Comparison of ENCODE assay signal across 34 cellular contexts in the genomic region with DNA sequence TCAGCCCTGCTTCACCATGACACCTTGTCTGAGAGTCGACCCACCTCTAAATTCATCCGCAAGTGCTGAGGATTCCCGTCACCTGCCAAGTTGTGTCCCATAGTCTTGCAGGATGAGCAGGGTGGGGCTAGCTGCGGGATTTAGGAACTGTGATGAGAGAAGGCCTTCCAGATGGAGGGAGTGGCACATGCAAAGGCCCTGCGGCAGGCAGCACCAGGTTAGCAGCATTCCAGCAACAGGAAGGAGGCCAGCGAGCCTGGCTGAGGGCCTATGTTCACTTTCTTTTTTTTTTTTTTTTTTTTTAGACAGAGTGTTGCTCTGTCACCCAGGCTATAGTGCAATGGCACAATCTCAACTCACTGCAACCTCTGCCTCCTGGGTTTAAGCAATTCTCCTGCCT. TPM values are rescaled to one million over a fixed set of nuclear protein-coding genes. Genes with fewer than 3 reads are reported as not detected.
"Had no signal": no experiment of that assay in that cellular context is flagged by ENCODE, and none has a peak within 500 bp of the region (broad histone marks: within the 10 kb centered on the region; RNA-seq: fewer than 3 reads in every experiment).

No MANE protein-coding gene starts in this region.

- H3K36me3 Mint-ChIP-seq: activated CD8-positive, alpha-beta memory T cell treated with anti-CD3 and anti-CD28 coated beads, Interleukin-2, amount 10 ng/mL, durations not matched to agents 7 days and 5 days; activated naive CD4-positive, alpha-beta T cell treated with anti-CD3 and anti-CD28 coated beads, Interleukin-2, amount 50 U/mL, for 24 hours; activated naive CD8-positive, alpha-beta T cell treated with anti-CD3 and anti-CD28 coated beads, Interleukin-2, amount 10 ng/mL, durations not matched to agents 7 days and 5 days had no signal

- H3K9me3 ChIP-seq: ascending aorta, body of pancreas, SJCRH30 had no signal

- ATAC-seq: activated CD8-positive, alpha-beta memory T cell treated with anti-CD3 and anti-CD28 coated beads, Interleukin-2, amount 10 ng/mL, durations not matched to agents 7 days and 5 days; body of pancreas; Panc1 had no signal

- DNase-seq: activated CD4-positive, alpha-beta memory T cell treated with anti-CD3 and anti-CD28 coated beads, Interleukin-2, amount 10 ng/mL, durations not matched to agents 7 days and 5 days; activated CD4-positive, alpha-beta T cell treated with anti-CD3 and anti-CD28 coated beads for 1 hour; activated CD4-positive, alpha-beta T cell treated with anti-CD3 and anti-CD28 coated beads for 48 hours; activated CD4-positive, CD25-positive, alpha-beta regulatory T cell; activated CD8-positive, alpha-beta memory T cell treated with anti-CD3 and anti-CD28 coated beads for 24 hours; activated CD8-positive, alpha-beta memory T cell treated with anti-CD3 and anti-CD28 coated beads, Interleukin-2, amount 10 ng/mL, durations not matched to agents 7 days and 5 days; activated CD8-positive, alpha-beta memory T cell treated with anti-CD3 and anti-CD28 coated beads, Interleukin-2, amount 50 U/mL, for 48 hours; activated effector memory CD4-positive, alpha-beta T cell treated with Interleukin-2 at 50 U/mL for 16 hours; activated naive CD4-positive, alpha-beta T cell treated with Interleukin-2 at 50 U/mL for 16 hours; activated naive CD8-positive, alpha-beta T cell treated with anti-CD3 and anti-CD28 coated beads, Interleukin-2, amount 10 ng/mL, durations not matched to agents 7 days and 5 days; activated T-cell treated with anti-CD3 and anti-CD28 coated beads, Interleukin-2, amount 50 U/mL, for 48 hours; amygdala; body of pancreas; caudate nucleus; Kasumi-1; MM.1S; MV-4-11; NCI-H1092; NCI-H1436 treated with DMSO at 0.1 percent for 48 hours; NCI-H1694 treated with DMSO at 0.1 percent for 48 hours; NCI-H2029; NCI-H345; NCI-H524 treated with DMSO at 0.1 percent for 48 hours; SHP77; T1000; WERI-Rb-1 had no signal

- H3K36me3 ChIP-seq: SJCRH30, WERI-Rb-1 had no signal

- FAIRE-seq: bronchial epithelial cell had no signal

- H3K4me1 Mint-ChIP-seq: activated CD4-positive, alpha-beta memory T cell treated with anti-CD3 and anti-CD28 coated beads, Interleukin-2, amount 10 ng/mL, durations not matched to agents 7 days and 5 days; activated naive CD4-positive, alpha-beta T cell treated with anti-CD3 and anti-CD28 coated beads, Interleukin-2, amount 50 U/mL, for 24 hours had no signal

- H3K27ac Mint-ChIP-seq: activated CD4-positive, alpha-beta memory T cell treated with anti-CD3 and anti-CD28 coated beads, Interleukin-2, amount 10 ng/mL, durations not matched to agents 7 days and 5 days; activated CD8-positive, alpha-beta memory T cell treated with anti-CD3 and anti-CD28 coated beads, Interleukin-2, amount 10 ng/mL, durations not matched to agents 7 days and 5 days; activated naive CD4-positive, alpha-beta T cell treated with anti-CD3 and anti-CD28 coated beads, Interleukin-2, amount 50 U/mL, for 24 hours; activated naive CD8-positive, alpha-beta T cell treated with anti-CD3 and anti-CD28 coated beads, Interleukin-2, amount 10 ng/mL, durations not matched to agents 7 days and 5 days had no signal

- H3K4me3 Mint-ChIP-seq: activated CD4-positive, alpha-beta memory T cell treated with anti-CD3 and anti-CD28 coated beads, Interleukin-2, amount 10 ng/mL, durations not matched to agents 7 days and 5 days; activated CD8-positive, alpha-beta memory T cell treated with anti-CD3 and anti-CD28 coated beads, Interleukin-2, amount 10 ng/mL, durations not matched to agents 7 days and 5 days; activated naive CD4-positive, alpha-beta T cell treated with anti-CD3 and anti-CD28 coated beads, Interleukin-2, amount 50 U/mL, for 24 hours; activated naive CD8-positive, alpha-beta T cell treated with anti-CD3 and anti-CD28 coated beads, Interleukin-2, amount 10 ng/mL, durations not matched to agents 7 days and 5 days had no signal

- H3K27me3 Mint-ChIP-seq: activated CD4-positive, alpha-beta memory T cell treated with anti-CD3 and anti-CD28 coated beads, Interleukin-2, amount 10 ng/mL, durations not matched to agents 7 days and 5 days; activated naive CD4-positive, alpha-beta T cell treated with anti-CD3 and anti-CD28 coated beads, Interleukin-2, amount 50 U/mL, for 24 hours had no signal

- H3K4me3 ChIP-seq: ascending aorta, body of pancreas, SJCRH30, SK-N-MC had no signal

- H3K27me3 ChIP-seq: ascending aorta, body of pancreas had no signal

- H3K9me3 Mint-ChIP-seq: activated CD4-positive, alpha-beta memory T cell treated with anti-CD3 and anti-CD28 coated beads, Interleukin-2, amount 10 ng/mL, durations not matched to agents 7 days and 5 days; activated naive CD4-positive, alpha-beta T cell treated with anti-CD3 and anti-CD28 coated beads, Interleukin-2, amount 50 U/mL, for 24 hours; activated naive CD8-positive, alpha-beta T cell treated with anti-CD3 and anti-CD28 coated beads, Interleukin-2, amount 10 ng/mL, durations not matched to agents 7 days and 5 days had no signal

- H3K27ac ChIP-seq: SJCRH30, SK-N-MC, WERI-Rb-1 had no signal

RNA-seq across cellular contexts. Expression of a gene that starts 31.8 kb away (rescaled TPM):
- total RNA-seq: activated CD4-positive, alpha-beta memory T cell treated with anti-CD3 and anti-CD28 coated beads, Interleukin-2, amount 10 ng/mL, durations not matched to agents 7 days and 5 days; activated CD8-positive, alpha-beta memory T cell treated with anti-CD3 and anti-CD28 coated beads, Interleukin-2, amount 10 ng/mL, durations not matched to agents 7 days and 5 days; activated naive CD8-positive, alpha-beta T cell treated with anti-CD3 and anti-CD28 coated beads, Interleukin-2, amount 10 ng/mL, durations not matched to agents 7 days and 5 days; T-helper 1 cell treated with Interleukin-12 subunit alpha and Interleukin-12 subunit beta and Interleukin-4 antibody, amounts not matched to agents 30 ng/mL and 1 ng/mL, for 36 hours; T-helper 2 cell treated with Interferon-gamma antibody and Interleukin-4, amounts not matched to agents 100 ng/mL and 5 ng/mL, for 36 hours had no signal
